9 cellular contexts compared by ENCODE assay signal in genomic region chr17:2709173-2709661, GRCh38. TPM values are rescaled to one million over a fixed set of nuclear protein-coding genes. Genes with fewer than 3 reads are reported as not detected.
DNase-seq lines count a peak whose midpoint lies in the region; ATAC-seq and TF ChIP-seq lines count a peak whose summit lies in the region.
"Had no signal": no experiment of that assay in that cellular context is flagged by ENCODE, and none has a peak within 500 bp of the region (broad histone marks: within the 10 kb centered on the region; RNA-seq: fewer than 3 reads in every experiment).

No MANE protein-coding gene starts in this region.

- CTCF ChIA-PET in activated naive CD4-positive, alpha-beta T cell treated with anti-CD3 and anti-CD28 coated beads for 36 hours (lab: Charles Lee) = interaction anchor here (1.2 kb wide), 1 partner anchor 327 kb away, joined by 4 read pairs; no protein-coding TSS in a partner anchor

- H3K27me3 ChIP-seq in OCI-LY3 (ENCODE audit: low read depth, low read length) = no peaks in the 10 kb centered on the region
- H3K27me3 ChIP-seq in foreskin keratinocyte = no peaks in the 10 kb centered on the region
- no peaks in the 10 kb centered on the region for H3K27me3 ChIP-seq in dorsolateral prefrontal cortex

- ATAC-seq in foreskin keratinocyte = peak; percentile 55
- ATAC-seq in stimulated activated naive CD8-positive, alpha-beta T cell treated with anti-CD3 and anti-CD28 coated beads, Interleukin-15, amount 100 ng/mL, for 72 hours = no peak
- no peak for ATAC-seq in HG03457 (IDR thresholded peaks at IDR 0.05; ENCODE audit: unreplicated experiment)

- no peaks in the 10 kb centered on the region for H3K9me3 Mint-ChIP-seq in activated naive CD4-positive, alpha-beta T cell treated with anti-CD3 and anti-CD28 coated beads for 36 hours
- no peaks in the 10 kb centered on the region for H3K9me3 Mint-ChIP-seq in stimulated activated naive CD8-positive, alpha-beta T cell treated with anti-CD3 and anti-CD28 coated beads, Interleukin-15, amount 100 ng/mL, for 72 hours

- no peak overlapping the region for H3K27ac Mint-ChIP-seq in activated naive CD4-positive, alpha-beta T cell treated with anti-CD3 and anti-CD28 coated beads for 36 hours
- H3K27ac Mint-ChIP-seq in stimulated activated naive CD8-positive, alpha-beta T cell treated with anti-CD3 and anti-CD28 coated beads, Interleukin-15, amount 100 ng/mL, for 72 hours = peak overlapping the region; percentile 83 to 88

- no peaks in the 10 kb centered on the region for H3K36me3 ChIP-seq in OCI-LY3 (replicated peaks; ENCODE audit: low read depth, low read length)

- peak overlapping the region; percentile 86 for H3K4me3 Mint-ChIP-seq in activated naive CD4-positive, alpha-beta T cell treated with anti-CD3 and anti-CD28 coated beads for 36 hours
- H3K4me3 Mint-ChIP-seq in stimulated activated naive CD8-positive, alpha-beta T cell treated with anti-CD3 and anti-CD28 coated beads, Interleukin-15, amount 100 ng/mL, for 72 hours = peak overlapping the region; percentile 88 to 94

- H3K79me2 ChIP-seq in OCI-LY3 (ENCODE audit: low read length) = peaks cover 87% of the 10 kb centered on the region

- no peak for DNase-seq in activated naive CD4-positive, alpha-beta T cell treated with anti-CD3 and anti-CD28 coated beads for 36 hours
- DNase-seq in activated naive CD4-positive, alpha-beta T cell (lab: John Stamatoyannopoulos, UW) = no peak
- DNase-seq in foreskin keratinocyte (peak in 1 of 2 donors; percentile 61), T1000 (lab: John Stamatoyannopoulos, UW) (no peak), dorsolateral prefrontal cortex (no peak)
- DNase-seq in stimulated activated naive CD8-positive, alpha-beta T cell treated with anti-CD3 and anti-CD28 coated beads, Interleukin-15, amount 100 ng/mL, for 72 hours = no peak

- peak overlapping the region; percentile 87 for H3K9ac ChIP-seq in OCI-LY3 (ENCODE audit: low read length)

- H3K27me3 Mint-ChIP-seq in activated naive CD4-positive, alpha-beta T cell treated with anti-CD3 and anti-CD28 coated beads for 36 hours (ENCODE audit: low read depth) = no peaks in the 10 kb centered on the region
- no peaks in the 10 kb centered on the region for H3K27me3 Mint-ChIP-seq in stimulated activated naive CD8-positive, alpha-beta T cell treated with anti-CD3 and anti-CD28 coated beads, Interleukin-15, amount 100 ng/mL, for 72 hours

- H3K36me3 Mint-ChIP-seq in activated naive CD4-positive, alpha-beta T cell treated with anti-CD3 and anti-CD28 coated beads for 36 hours (ENCODE audit: low read depth) = peaks cover 8% of the 10 kb centered on the region

- no peaks in the 10 kb centered on the region for H3K9me3 ChIP-seq in OCI-LY3 (ENCODE audit: insufficient read depth, low read length)

- intact Hi-C loops in activated naive CD4-positive, alpha-beta T cell treated with anti-CD3 and anti-CD28 coated beads for 36 hours (cut with micrococcal nuclease) = no loop called here
- intact Hi-C loops in dorsolateral prefrontal cortex (cut with DNase I) = loop anchor here in 1 of 2 donors (5.0 kb wide), 2 partner anchors 112 to 292 kb away; no protein-coding TSS in a partner anchor

- peaks cover 62% of the 10 kb centered on the region for H4K20me1 ChIP-seq in OCI-LY3 (ENCODE audit: insufficient read depth, low read length)

- H3K4me1 Mint-ChIP-seq in activated naive CD4-positive, alpha-beta T cell treated with anti-CD3 and anti-CD28 coated beads for 36 hours (ENCODE audit: low read depth) = peaks cover 36% of the 10 kb centered on the region
- H3K4me1 Mint-ChIP-seq in stimulated activated naive CD8-positive, alpha-beta T cell treated with anti-CD3 and anti-CD28 coated beads, Interleukin-15, amount 100 ng/mL, for 72 hours = peaks cover 73% of the 10 kb centered on the region

- peak overlapping the region; percentile 68 for H3K27ac ChIP-seq in OCI-LY3 (ENCODE audit: low read length)
- H3K27ac ChIP-seq in foreskin keratinocyte = no peak overlapping the region
- peak overlapping the region in 26 of 59 donors; percentile 1 to 91 (median 66) for H3K27ac ChIP-seq in dorsolateral prefrontal cortex

- TF ChIP-seq CTCF in OCI-LY3 (IDR thresholded peaks at IDR 0.05; ENCODE audit: low read depth, low read length) = no peak
- TF ChIP-seq CTCF in foreskin keratinocyte (conservative IDR thresholded peaks at IDR 0.05) = no peak
- TF ChIP-seq CTCF in dorsolateral prefrontal cortex (IDR thresholded peaks at IDR 0.05 in 54 of 56, conservative IDR thresholded peaks at IDR 0.05 in 2 of 56; ENCODE audit: low read depth in 1 of 56, partially characterized antibody in 56 of 56) = no peak

- H2AFZ ChIP-seq in OCI-LY3 (ENCODE audit: low read depth, low read length) = no peak overlapping the region

- H3K4me3 ChIP-seq in OCI-LY3 (ENCODE audit: low read length) = peak overlapping the region; percentile 99
- peak overlapping the region in 24 of 59 donors; percentile 2 to 95 (median 88) for H3K4me3 ChIP-seq in dorsolateral prefrontal cortex

- peak overlapping the region; percentile 94 for H3K4me2 ChIP-seq in OCI-LY3 (ENCODE audit: low read length)

- H3K4me1 ChIP-seq in OCI-LY3 (ENCODE audit: low read length) (peaks cover 16% of the 10 kb centered on the region), foreskin keratinocyte (peaks cover 10% of the 10 kb centered on the region)

RNA-seq across cellular contexts. Expression of gene CLUH, which starts 2.3 kb away (rescaled TPM):
- 10 to 100 TPM; 72.7 to 81.4 TPM for total RNA-seq in activated naive CD4-positive, alpha-beta T cell treated with anti-CD3 and anti-CD28 coated beads for 36 hours
- total RNA-seq in foreskin keratinocyte (72.3 and 89.1 TPM in 2 replicates), dorsolateral prefrontal cortex (10 to 100 TPM; 46.1 to 95.4 (median 67.1) TPM)
- 35.7 and 43.6 TPM in 2 replicates for polyA plus RNA-seq in foreskin keratinocyte

RNA-seq across cellular contexts. Expression of gene CCDC92B, which starts 40.2 kb away (rescaled TPM):
- total RNA-seq in activated naive CD4-positive, alpha-beta T cell treated with anti-CD3 and anti-CD28 coated beads for 36 hours = under 1 TPM; 0.07 to 0.12 TPM
- 0.07 TPM in 1 of 2 replicates, not detected in the other for total RNA-seq in foreskin keratinocyte
- 0.03 TPM in 2 replicates for polyA plus RNA-seq in foreskin keratinocyte
- total RNA-seq in dorsolateral prefrontal cortex = 10 to 100 TPM in 119 of 120 experiments, 1 to 10 TPM in 1; 6.9 to 29.3 (median 18.3) TPM
- polyA plus RNA-seq: aorta had no signal
